22 cellular contexts compared by ENCODE assay signal in genomic region chr10:118026936-118027335, GRCh38. TPM values are rescaled to one million over a fixed set of nuclear protein-coding genes. Genes with fewer than 3 reads are reported as not detected.
DNase-seq lines count a peak whose midpoint lies in the region; ATAC-seq, FAIRE-seq and TF ChIP-seq lines count a peak whose summit lies in the region.
"Had no signal": no experiment of that assay in that cellular context is flagged by ENCODE, and none has a peak within 500 bp of the region (broad histone marks: within the 10 kb centered on the region; RNA-seq: fewer than 3 reads in every experiment).

No MANE protein-coding gene starts in this region.

- CTCF ChIA-PET in HepG2 (lab: Yijun Ruan, JAX; ENCODE audit: low intra/inter-chr PET ratio, low total read pairs), result no interaction called here
- CTCF ChIA-PET in IMR-90 (lab: Yijun Ruan, JAX), result no interaction called here

- H2BK120ac ChIP-seq in IMR-90 (ENCODE audit: low read depth, low read length), result no peak overlapping the region
- no peak overlapping the region for H2BK120ac ChIP-seq in neuronal stem cell (ENCODE audit: low read depth, low read length)

- POLR2A ChIA-PET in HepG2 (lab: Yijun Ruan, JAX) (no interaction called here), IMR-90 (lab: Charles Lee; ENCODE audit: unreplicated experiment) (no interaction called here)

- H3K27ac ChIP-seq in HepG2 (ENCODE audit: extremely low read length, insufficient read depth, low read length), result no peak overlapping the region
- no peak overlapping the region for H3K27ac ChIP-seq in right lobe of liver
- H3K27ac ChIP-seq in IMR-90 (ENCODE audit: insufficient read depth, low read length), result no peak overlapping the region
- 0 out of 2 replicates have a peak overlapping the region, but pooled peaks have one; percentile 25 for H3K27ac ChIP-seq in SK-N-MC
- peak overlapping the region in 50 of 59 donors; percentile 2 to 86 (median 57) for H3K27ac ChIP-seq in dorsolateral prefrontal cortex
- H3K27ac ChIP-seq in neuronal stem cell (replicated peaks; ENCODE audit: low read length), result no peak overlapping the region
- H3K27ac ChIP-seq: 22Rv1, BLaER1 had no signal

- H3K4me2 ChIP-seq in HepG2 (ENCODE audit: low read depth, low read length) (no peak overlapping the region), IMR-90 (ENCODE audit: low read depth, low read length) (no peak overlapping the region), neuronal stem cell (ENCODE audit: insufficient read depth, low read length, poor library complexity, severe bottlenecking) (no peak overlapping the region)
- H3K4me2 ChIP-seq: BLaER1 had no signal

- H3K4me1 ChIP-seq in HepG2 (ENCODE audit: insufficient read depth, low read length), result no peaks in the 10 kb centered on the region
- no peaks in the 10 kb centered on the region for H3K4me1 ChIP-seq in right lobe of liver
- H3K4me1 ChIP-seq in IMR-90 (ENCODE audit: control insufficient read depth, insufficient read depth, low read length), result no peaks in the 10 kb centered on the region
- peaks cover 0 to 3% of the 10 kb centered on the region in 2 donors for H3K4me1 ChIP-seq in neuronal stem cell (ENCODE audit: control insufficient read depth in 2 of 2, insufficient read depth in 1 of 2, low read depth in 1 of 2, low read length in 2 of 2)
- H3K4me1 ChIP-seq: BE2C, BLaER1 had no signal

- H4K20me1 ChIP-seq in HepG2 (ENCODE audit: insufficient read depth, low read length), result no peaks in the 10 kb centered on the region
- H4K20me1 ChIP-seq in IMR-90 (ENCODE audit: insufficient read depth, low read length), result no peaks in the 10 kb centered on the region

- dilution Hi-C loops in IMR-90 (cut with HindIII; ENCODE audit: low sequenced_read_pairs, unreplicated experiment), result no loop called here

- intact Hi-C loops in HepG2 (cut with micrococcal nuclease; ENCODE audit: unreplicated experiment) (no loop called here), right lobe of liver (cut with DNase I) (no loop called here), IMR-90 (cut with micrococcal nuclease) (no loop called here), dorsolateral prefrontal cortex (cut with DNase I) (no loop called here), left ventricle myocardium superior (cut with micrococcal nuclease) (no loop called here)

- H4K91ac ChIP-seq in IMR-90 (ENCODE audit: insufficient read depth, low read depth, low read length), result no peak overlapping the region
- no peak overlapping the region for H4K91ac ChIP-seq in neuronal stem cell (ENCODE audit: low read depth, low read length, poor library complexity)

- H3K56ac ChIP-seq in IMR-90 (ENCODE audit: extremely low read depth, insufficient read depth, low read length), result no peak overlapping the region

- H2AK5ac ChIP-seq in IMR-90 (ENCODE audit: low read depth, low read length) (no peak overlapping the region), neuronal stem cell (ENCODE audit: low read depth, low read length) (no peak overlapping the region)

- no peak for FAIRE-seq in HepG2 (lab: Jason Lieb, UNC)
- FAIRE-seq: D721Med, GM12891, GM18507 had no signal

- no peak for TF ChIP-seq EP300 in HepG2 (IDR thresholded peaks at IDR 0.05; ENCODE audit: low read depth in 2 of 2, low read length in 2 of 2)
- no peak for TF ChIP-seq EP300 in HepG2 (CRISPR knock-in tag; IDR thresholded peaks at IDR 0.05; ENCODE audit: borderline replicate concordance)

- TF ChIP-seq RAD21 in HepG2 (CRISPR knock-in tag; IDR thresholded peaks at IDR 0.05), result no peak
- no peak for TF ChIP-seq RAD21 in IMR-90 (IDR thresholded peaks at IDR 0.05; ENCODE audit: low read length)

- no peak overlapping the region for H2BK5ac ChIP-seq in IMR-90 (ENCODE audit: low read depth, low read length, poor library complexity, severe bottlenecking)
- H2BK5ac ChIP-seq in neuronal stem cell (ENCODE audit: low read length), result no peak overlapping the region

- H3K18ac ChIP-seq in IMR-90 (ENCODE audit: low read depth, low read length), result no peak overlapping the region
- no peak overlapping the region for H3K18ac ChIP-seq in neuronal stem cell (ENCODE audit: low read length)

- H2BK15ac ChIP-seq in IMR-90 (ENCODE audit: low read depth, low read length) (no peak overlapping the region), neuronal stem cell (ENCODE audit: low read length) (no peak overlapping the region)

- no peak overlapping the region for H3K4me3 ChIP-seq in HepG2 (replicated peaks in 1 of 3; ENCODE audit: insufficient read depth in 1 of 3, low read depth in 2 of 3, low read length in 3 of 3)
- H3K4me3 ChIP-seq in right lobe of liver, result no peak overlapping the region
- H3K4me3 ChIP-seq in IMR-90 (ENCODE audit: insufficient read depth, low read depth, low read length), result no peak overlapping the region
- peak overlapping the region; percentile 38; the same call in 1 of the 2 replicates for H3K4me3 ChIP-seq in SK-N-MC
- H3K4me3 ChIP-seq in dorsolateral prefrontal cortex, result peak overlapping the region in 10 of 59 donors; percentile 1 to 35 (median 10)
- no peak overlapping the region for H3K4me3 ChIP-seq in neuronal stem cell (ENCODE audit: low read length in 2 of 2)
- H3K4me3 ChIP-seq: BLaER1 had no signal

- H3K79me2 ChIP-seq in HepG2 (ENCODE audit: insufficient read depth, low read length), result no peaks in the 10 kb centered on the region

- H3K23ac ChIP-seq in IMR-90 (ENCODE audit: low read depth, low read length) (no peak overlapping the region), neuronal stem cell (ENCODE audit: low read depth, low read length, poor library complexity) (no peak overlapping the region)

- ATAC-seq in HepG2, result no peak
- no peak for ATAC-seq in right lobe of liver
- no peak for ATAC-seq in IMR-90 (ENCODE audit: low read depth)
- no peak for ATAC-seq in left ventricle myocardium superior

- no peak overlapping the region for H3K9ac ChIP-seq in HepG2 (ENCODE audit: insufficient read depth, low read depth, low read length)
- no peak overlapping the region for H3K9ac ChIP-seq in IMR-90 (ENCODE audit: low read depth, low read length)
- no peak overlapping the region for H3K9ac ChIP-seq in SK-N-MC (ENCODE audit: insufficient read length)
- no peak overlapping the region for H3K9ac ChIP-seq in neuronal stem cell (ENCODE audit: low read depth, low read length, poor library complexity)
- H3K9ac ChIP-seq: BLaER1 had no signal

- in situ Hi-C loops in HepG2 (cut with HindIII; ENCODE audit: extremely low pct_ligation_motif_present, low pct_unique_long_range_greater_than_20kb) (no loop called here), IMR-90 (cut with MboI; ENCODE audit: low sequenced_read_pairs) (no loop called here)

- TF ChIP-seq CTCF in HepG2 (CRISPR knock-in tag; IDR thresholded peaks at IDR 0.05), result no peak
- TF ChIP-seq CTCF in right lobe of liver (IDR thresholded peaks at IDR 0.05), result no peak
- no peak for TF ChIP-seq CTCF in IMR-90 (conservative IDR thresholded peaks at IDR 0.05; ENCODE audit: low read depth, low read length)
- TF ChIP-seq CTCF in dorsolateral prefrontal cortex (IDR thresholded peaks at IDR 0.05 in 54 of 56, conservative IDR thresholded peaks at IDR 0.05 in 2 of 56; ENCODE audit: low read depth in 1 of 56, partially characterized antibody in 56 of 56), result no peak

- DNase-seq in HepG2 (ENCODE audit: low spot score) (no peak), right lobe of liver (no peak), IMR-90 (no peak), SK-N-MC (ENCODE audit: low read depth, low spot score) (no peak), dorsolateral prefrontal cortex (no peak), D341Med (ENCODE audit: low spot score) (no peak), neuronal stem cell (ENCODE audit: low spot score) (no peak), left ventricle myocardium superior (no peak)
- DNase-seq: ACHN; BE2C; C1 segment of cervical spinal cord; CD4-positive, alpha-beta memory T cell; CD4-positive, CD25-positive, alpha-beta regulatory T cell; CD8-positive, alpha-beta memory T cell; COR-L47; DMS79 treated with DMSO at 0.1 percent for 48 hours; GF-D8 had no signal

- H3K9me3 ChIP-seq in HepG2 (ENCODE audit: low read length) (no peaks in the 10 kb centered on the region), right lobe of liver (no peaks in the 10 kb centered on the region), IMR-90 (ENCODE audit: control insufficient read depth, insufficient read depth, low read length) (no peaks in the 10 kb centered on the region), SK-N-MC (ENCODE audit: low read depth, low read length) (no peaks in the 10 kb centered on the region), neuronal stem cell (replicated peaks in 1 of 2; ENCODE audit: control insufficient read depth in 2 of 2, insufficient read depth in 1 of 2, low read depth in 1 of 2, low read length in 2 of 2) (no peaks in the 10 kb centered on the region)
- H3K9me3 ChIP-seq: BE2C, BLaER1 had no signal

- WGBS in HepG2 (ENCODE audit: low lambda C conversion rate), result over 99% methylated on average over 4 of the region's 4 CpGs
- 95% methylated on average over 4 of the region's 4 CpGs for WGBS in right lobe of liver (ENCODE audit: insufficient coverage, low coverage, low lambda C conversion rate, missing lambda C conversion rate)
- no CpG with 5 or more reads among the region's 4 CpGs for WGBS in IMR-90 (ENCODE audit: extremely low coverage in 2 of 2, insufficient read length in 1 of 2), 2 experiments
- no CpG with 5 or more reads among the region's 4 CpGs for WGBS in neuronal stem cell (ENCODE audit: extremely low coverage in 2 of 2, insufficient read length in 2 of 2, insufficient replicate concordance in 1 of 2), 2 donors

- H2AFZ ChIP-seq in HepG2 (ENCODE audit: low read length) (no peak overlapping the region), IMR-90 (replicated peaks; ENCODE audit: low read length, poor library complexity) (no peak overlapping the region), neuronal stem cell (ENCODE audit: low read length) (no peak overlapping the region)

- H4K5ac ChIP-seq in IMR-90 (ENCODE audit: low read depth, low read length), result no peak overlapping the region

- no TSS peak for BruUV-seq in HepG2 (replicated peaks; lab: Mats Ljungman, UMichigan)
- BruUV-seq in IMR-90 (replicated peaks; lab: Mats Ljungman, UMichigan), result no TSS peak

- H3K79me1 ChIP-seq in IMR-90 (ENCODE audit: low read depth in 1 of 2, low read length in 2 of 2) (peaks cover 0 to 3% of the 10 kb centered on the region in 2 experiments; a peak in 1 of 4 replicates), neuronal stem cell (ENCODE audit: low read depth, low read length) (no peaks in the 10 kb centered on the region)

- 0 out of 2 replicates have a peak, but pooled peaks cover 4% of the 10 kb centered on the region for H3K9me1 ChIP-seq in IMR-90 (ENCODE audit: insufficient read depth, low read length)

- no peak overlapping the region for H3K14ac ChIP-seq in IMR-90 (replicated peaks; ENCODE audit: low read depth, low read length)
- H3K14ac ChIP-seq in neuronal stem cell (ENCODE audit: low read length), result no peak overlapping the region

- H3K27me3 ChIP-seq in HepG2 (ENCODE audit: control insufficient read depth in 1 of 2, insufficient read depth in 2 of 2, low read length in 2 of 2) (no peaks in the 10 kb centered on the region), right lobe of liver (no peaks in the 10 kb centered on the region), IMR-90 (ENCODE audit: control insufficient read depth, insufficient read depth, low read length) (no peaks in the 10 kb centered on the region), dorsolateral prefrontal cortex (no peaks in the 10 kb centered on the region), neuronal stem cell (ENCODE audit: control insufficient read depth in 3 of 3, insufficient read depth in 3 of 3, low read depth in 1 of 3, low read length in 3 of 3) (no peaks in the 10 kb centered on the region)
- H3K27me3 ChIP-seq: BE2C, BLaER1 had no signal

- H3K36me3 ChIP-seq in HepG2 (replicated peaks in 1 of 2; ENCODE audit: control insufficient read depth in 1 of 2, insufficient read depth in 2 of 2, low read length in 2 of 2), result no peaks in the 10 kb centered on the region
- no peaks in the 10 kb centered on the region for H3K36me3 ChIP-seq in right lobe of liver
- no peaks in the 10 kb centered on the region; the same call in 1 of the 2 replicates for H3K36me3 ChIP-seq in IMR-90 (ENCODE audit: control insufficient read depth, insufficient read depth, low read length)
- no peaks in the 10 kb centered on the region for H3K36me3 ChIP-seq in SK-N-MC (ENCODE audit: insufficient read depth, low read length)
- H3K36me3 ChIP-seq in neuronal stem cell (replicated peaks in 1 of 2; ENCODE audit: control insufficient read depth in 2 of 2, insufficient read depth in 2 of 2, low read length in 2 of 2), result peaks cover 0 to 2% of the 10 kb centered on the region in 2 donors
- H3K36me3 ChIP-seq: BE2C had no signal

- no peak overlapping the region for H2AK9ac ChIP-seq in IMR-90 (replicated peaks; ENCODE audit: low read depth, low read length, poor library complexity)

- H3K4ac ChIP-seq in IMR-90 (ENCODE audit: low read depth, low read length), result no peak overlapping the region
- no peak overlapping the region for H3K4ac ChIP-seq in neuronal stem cell (ENCODE audit: low read length)

- no peak overlapping the region for H2BK20ac ChIP-seq in IMR-90 (ENCODE audit: low read depth, low read length)

- H4K8ac ChIP-seq in IMR-90 (ENCODE audit: low read depth in 2 of 2, low read length in 2 of 2) (no peak overlapping the region), neuronal stem cell (ENCODE audit: low read depth, low read length) (no peak overlapping the region)

- TF ChIP-seq POLR2A in HepG2 (IDR thresholded peaks at IDR 0.05; ENCODE audit: insufficient read depth in 1 of 2, low read depth in 2 of 2, low read length in 2 of 2), result no peak
- no peak for TF ChIP-seq POLR2A in right lobe of liver (IDR thresholded peaks at IDR 0.05)
- no peak for TF ChIP-seq POLR2A in IMR-90 (IDR thresholded peaks at IDR 0.05; ENCODE audit: low read depth, low read length)

- H2BK12ac ChIP-seq in neuronal stem cell (ENCODE audit: low read length), result no peak overlapping the region

RNA-seq across cellular contexts. Expression of gene RAB11FIP2, which starts 19.8 kb away (rescaled TPM):
- total RNA-seq in HepG2 (2016; rRNA removed; fragmentation: Illumina TruSeq; extraction: Trizol), result 13.0 and 14.6 TPM in 2 replicates
- total RNA-seq in HepG2 (2016; cell fraction: cytosol; rRNA removed; fragmentation: Illumina TruSeq; extraction: Trizol; ENCODE audit: low read depth), result 5.5 and 6.4 TPM in 2 replicates
- 10.3 and 10.8 TPM in 2 replicates for total RNA-seq in HepG2 (2016; cell fraction: insoluble cytoplasmic fraction; rRNA removed; fragmentation: Illumina TruSeq; extraction: Trizol)
- total RNA-seq in HepG2 (2016; cell fraction: membrane; rRNA removed; fragmentation: Illumina TruSeq; extraction: Trizol), result 9.4 and 11.7 TPM in 2 replicates
- 25.8 and 26.1 TPM in 2 replicates for total RNA-seq in HepG2 (2016; cell fraction: nucleus; rRNA removed; fragmentation: Illumina TruSeq; extraction: Trizol)
- polyA plus RNA-seq in HepG2 (2011; rRNA removed), result 3.5 and 4.7 TPM in 2 replicates
- 1.2 and 2.2 TPM in 2 replicates for polyA plus RNA-seq in HepG2 (2011; cell fraction: cytosol; rRNA removed)
- 1.9 and 3.3 TPM in 2 replicates for polyA plus RNA-seq in HepG2 (2011; cell fraction: nucleus; rRNA removed)
- 4.5 and 4.8 TPM in 2 replicates for polyA plus RNA-seq in HepG2 (2012)
- polyA plus RNA-seq in HepG2 (2016; cell fraction: cytosol; fragmentation: Illumina TruSeq; extraction: Trizol; ENCODE audit: low read depth), result 0.17 and 0.28 TPM in 2 replicates
- polyA plus RNA-seq in HepG2 (2016; cell fraction: insoluble cytoplasmic fraction; fragmentation: Illumina TruSeq; extraction: Trizol; ENCODE audit: low read depth), result 7.7 and 7.8 TPM in 2 replicates
- 1.8 and 2.2 TPM in 2 replicates for polyA plus RNA-seq in HepG2 (2016; cell fraction: membrane; fragmentation: Illumina TruSeq; extraction: Trizol; ENCODE audit: low read depth)
- 8.7 and 13.1 TPM in 2 replicates for polyA plus RNA-seq in HepG2 (2016; cell fraction: nucleus; fragmentation: Illumina TruSeq; extraction: Trizol; ENCODE audit: insufficient read depth, low read depth)
- polyA minus RNA-seq in HepG2 (2011; rRNA and poly(A)+ RNA removed; ENCODE audit: low replicate concordance), result 1.3 and 5.5 TPM in 2 replicates
- 5.5 and 6.7 TPM in 2 replicates for polyA minus RNA-seq in HepG2 (2011; cell fraction: cytosol; rRNA and poly(A)+ RNA removed)
- 31.2 and 39.4 TPM in 2 replicates for polyA minus RNA-seq in HepG2 (2011; cell fraction: nucleus; rRNA and poly(A)+ RNA removed)
- 10 to 100 TPM in 1 of 6 experiments, 1 to 10 TPM in 5; 5.3 to 14.3 (median 6.9) TPM for total RNA-seq in right lobe of liver
- 13.1 and 16.1 TPM in 2 replicates for total RNA-seq in IMR-90 (2012; rRNA removed)
- 3.6 and 5.5 TPM in 2 replicates for polyA plus RNA-seq in IMR-90 (2012; rRNA removed)
- 0.38 and 0.40 TPM in 2 replicates for polyA plus RNA-seq in IMR-90 (2012; cell fraction: cytosol; rRNA removed)
- polyA plus RNA-seq in IMR-90 (2012; cell fraction: nucleus; rRNA removed; ENCODE audit: low replicate concordance), result 0.54 and 5.5 TPM in 2 replicates
- total RNA-seq in dorsolateral prefrontal cortex, result 10 to 100 TPM; 32.7 to 65.3 (median 48.8) TPM
- 31.5 TPM for polyA plus RNA-seq in neuronal stem cell (2013, experiment 1 of 2)
- 33.9 TPM for polyA plus RNA-seq in neuronal stem cell (2013, experiment 2 of 2)
- 13.1 TPM for total RNA-seq in left ventricle myocardium superior

Comparison
In these comparisons a context has a peak if more than half of its experiments do, and no peak if none do; other contexts are left out.
1. H3K27ac ChIP-seq: peak in SK-N-MC (single experiment) and dorsolateral prefrontal cortex (50 of 59); none in HepG2 (single experiment), right lobe of liver (0 of 3), IMR-90 (single experiment) and neuronal stem cell (single experiment).